In the genomic region with DNA sequence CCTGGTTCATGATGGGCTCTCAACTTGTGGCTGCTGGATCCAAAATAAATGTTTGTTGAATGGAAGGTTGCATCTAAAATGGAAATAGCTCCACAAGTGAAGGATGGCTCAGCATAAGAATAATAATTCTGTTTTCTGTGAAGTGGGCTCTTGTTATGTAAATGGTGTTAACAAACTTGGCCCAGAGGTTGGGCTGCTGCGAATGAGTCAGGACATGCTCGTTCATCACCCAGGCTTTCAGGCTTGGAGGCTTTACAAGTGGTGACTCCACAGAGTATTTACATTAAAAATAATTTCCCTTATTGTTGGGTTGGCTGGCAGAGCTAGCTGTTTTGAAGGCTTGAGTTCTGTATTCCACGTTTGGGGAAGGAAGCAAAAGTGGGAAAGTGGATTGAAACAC, we compare ENCODE assay signal across 11 cellular contexts.
DNase-seq lines count a peak whose midpoint lies in the region; ATAC-seq and TF ChIP-seq lines count a peak whose summit lies in the region.
"Had no signal": no experiment of that assay in that cellular context is flagged by ENCODE, and none has a peak within 500 bp of the region (broad histone marks: within the 10 kb centered on the region; RNA-seq: fewer than 3 reads in every experiment).

No MANE protein-coding gene starts in this region.

- in situ Hi-C loops in IMR-90 (cut with MboI; ENCODE audit: low sequenced_read_pairs) = no loop called here

- peaks cover 29 to 56% of the 10 kb centered on the region in 2 experiments for H3K79me1 ChIP-seq in IMR-90 (ENCODE audit: low read depth in 1 of 2, low read length in 2 of 2)

- H3K4me2 ChIP-seq in IMR-90 (ENCODE audit: low read depth, low read length) = peak overlapping the region; percentile 3; the same call in 1 of the 2 replicates

- no peak overlapping the region for H2AK9ac ChIP-seq in IMR-90 (replicated peaks; ENCODE audit: low read depth, low read length, poor library complexity)

- no peak overlapping the region for H3K56ac ChIP-seq in IMR-90 (ENCODE audit: extremely low read depth, insufficient read depth, low read length)

- no peak overlapping the region for H3K9ac ChIP-seq in IMR-90 (ENCODE audit: low read depth, low read length)

- DNase-seq in A673 (ENCODE audit: low spot score) = peak; percentile 32
- peak; percentile 93 for DNase-seq in IMR-90
- DNase-seq in dermis blood vessel endothelial cell = peak; percentile 40
- DNase-seq in mesothelial cell of epicardium (ENCODE audit: low spot score in 2 of 2, unreplicated experiment in 2 of 2) = no peak
- DNase-seq in NCI-H1092 treated with DMSO at 0.1 percent for 48 hours (lab: John Stamatoyannopoulos, UW) = no peak
- no peak for DNase-seq in activated T-helper 2 cell treated with anti-CD3 and anti-CD28 coated beads, Interferon-gamma antibody, Interleukin-2, Interleukin-4, amounts not matched to agents 10 μg/mL and 5 μg/mL and 100 μg/mL, durations not matched to agents 14 hours and 24 hours and 36 hours (ENCODE audit: low spot score)
- DNase-seq: CD4-positive, CD25-positive, alpha-beta regulatory T cell; effector CD8-positive, alpha-beta T cell; naive B cell had no signal

- POLR2A ChIA-PET in A673 (lab: Charles Lee; ENCODE audit: low non-redundant PET) (no interaction called here), IMR-90 (lab: Charles Lee; ENCODE audit: unreplicated experiment) (no interaction called here)

- H2AFZ ChIP-seq in IMR-90 (replicated peaks; ENCODE audit: low read length, poor library complexity) = no peak overlapping the region

- WGBS in IMR-90 (ENCODE audit: extremely low coverage in 2 of 2, insufficient read length in 1 of 2), 2 experiments = no CpG with 5 or more reads among the region's 3 CpGs

- no peaks in the 10 kb centered on the region for H3K27me3 Mint-ChIP-seq in mesothelial cell of epicardium (ENCODE audit: low read depth)
- H3K27me3 Mint-ChIP-seq in activated T-helper 2 cell treated with anti-CD3 and anti-CD28 coated beads, Interferon-gamma antibody, Interleukin-2, Interleukin-4, amounts not matched to agents 10 μg/mL and 5 μg/mL and 100 μg/mL, durations not matched to agents 14 hours and 24 hours and 36 hours (ENCODE audit: low read depth) = peaks cover 19% of the 10 kb centered on the region

- BruUV-seq in A673 (replicated peaks; lab: Mats Ljungman, UMichigan) (no TSS peak), IMR-90 (replicated peaks; lab: Mats Ljungman, UMichigan) (no TSS peak)

- CTCF ChIA-PET in A673 (lab: Charles Lee) = interaction anchor here (0.8 kb wide), 1 partner anchor 75 kb away, joined by 3 read pairs; no protein-coding TSS in a partner anchor
- CTCF ChIA-PET in IMR-90 (lab: Yijun Ruan, JAX) = interaction anchor here (1.3 to 1.6 kb wide), 2 partner anchors 9 to 40 kb away, joined by 3 read pairs; no protein-coding TSS in a partner anchor

- H3K4me1 Mint-ChIP-seq in mesothelial cell of epicardium = peaks cover 15% of the 10 kb centered on the region
- H3K4me1 Mint-ChIP-seq in activated T-helper 2 cell treated with anti-CD3 and anti-CD28 coated beads, Interferon-gamma antibody, Interleukin-2, Interleukin-4, amounts not matched to agents 10 μg/mL and 5 μg/mL and 100 μg/mL, durations not matched to agents 14 hours and 24 hours and 36 hours (ENCODE audit: low read depth) = no peaks in the 10 kb centered on the region
- H3K4me1 Mint-ChIP-seq: CD4-positive, CD25-positive, alpha-beta regulatory T cell had no signal

- TF ChIP-seq RAD21 in IMR-90 (IDR thresholded peaks at IDR 0.05; ENCODE audit: low read length) = peak; percentile 15; the same call in 1 of the 2 replicates

- ATAC-seq in IMR-90 (ENCODE audit: low read depth) (peak; percentile 93), HG03521 (IDR thresholded peaks at IDR 0.05; ENCODE audit: unreplicated experiment) (no peak), HG02623 (IDR thresholded peaks at IDR 0.05; ENCODE audit: unreplicated experiment) (no peak)

- H3K4me3 ChIP-seq in A673 (ENCODE audit: low read depth, low read length, poor library complexity, severe bottlenecking) (no peak overlapping the region), IMR-90 (ENCODE audit: insufficient read depth, low read depth, low read length) (no peak overlapping the region)

- peaks cover 6% of the 10 kb centered on the region; the same call in 1 of the 2 replicates for H4K20me1 ChIP-seq in IMR-90 (ENCODE audit: insufficient read depth, low read length)

- peak overlapping the region; percentile 73 for H3K27ac Mint-ChIP-seq in mesothelial cell of epicardium
- H3K27ac Mint-ChIP-seq in activated T-helper 2 cell treated with anti-CD3 and anti-CD28 coated beads, Interferon-gamma antibody, Interleukin-2, Interleukin-4, amounts not matched to agents 10 μg/mL and 5 μg/mL and 100 μg/mL, durations not matched to agents 14 hours and 24 hours and 36 hours = no peak overlapping the region
- H3K27ac Mint-ChIP-seq: naive B cell had no signal

- no peak overlapping the region for H3K23ac ChIP-seq in IMR-90 (ENCODE audit: low read depth, low read length)

- TF ChIP-seq CTCF in A673 (conservative IDR thresholded peaks at IDR 0.05; ENCODE audit: low read depth, low read length) = no peak
- TF ChIP-seq CTCF in IMR-90 (conservative IDR thresholded peaks at IDR 0.05; ENCODE audit: low read depth, low read length) = no peak
- TF ChIP-seq CTCF in mesothelial cell of epicardium (IDR thresholded peaks at IDR 0.05; ENCODE audit: unreplicated experiment) = no peak

- no peak overlapping the region for H2AK5ac ChIP-seq in IMR-90 (ENCODE audit: low read depth, low read length)

- H2BK15ac ChIP-seq in IMR-90 (ENCODE audit: low read depth, low read length) = no peak overlapping the region

- no peak overlapping the region for H3K4me3 Mint-ChIP-seq in mesothelial cell of epicardium
- H3K4me3 Mint-ChIP-seq in activated T-helper 2 cell treated with anti-CD3 and anti-CD28 coated beads, Interferon-gamma antibody, Interleukin-2, Interleukin-4, amounts not matched to agents 10 μg/mL and 5 μg/mL and 100 μg/mL, durations not matched to agents 14 hours and 24 hours and 36 hours (ENCODE audit: low read depth) = no peak overlapping the region
- H3K4me3 Mint-ChIP-seq: CD4-positive, CD25-positive, alpha-beta regulatory T cell; naive B cell had no signal

- H3K4ac ChIP-seq in IMR-90 (ENCODE audit: low read depth, low read length) = no peak overlapping the region

- peaks cover 9% of the 10 kb centered on the region for H3K36me3 ChIP-seq in A673 (ENCODE audit: insufficient read depth, low read length, poor library complexity, severe bottlenecking)
- peaks cover 14% of the 10 kb centered on the region for H3K36me3 ChIP-seq in IMR-90 (ENCODE audit: control insufficient read depth, insufficient read depth, low read length)

- no peak overlapping the region for H4K8ac ChIP-seq in IMR-90 (ENCODE audit: low read depth in 2 of 2, low read length in 2 of 2)

- H3K27me3 ChIP-seq in A673 (replicated peaks; ENCODE audit: insufficient read depth, low read depth, low read length, poor library complexity) = no peaks in the 10 kb centered on the region
- no peaks in the 10 kb centered on the region for H3K27me3 ChIP-seq in IMR-90 (ENCODE audit: control insufficient read depth, insufficient read depth, low read length)

- H3K27ac ChIP-seq in A673 (ENCODE audit: low read depth, low read length, poor library complexity, severe bottlenecking) (peak overlapping the region; percentile 17), IMR-90 (ENCODE audit: insufficient read depth, low read length) (no peak overlapping the region)

- 0 out of 2 replicates have a peak overlapping the region, but pooled peaks have one; percentile 11 for H3K14ac ChIP-seq in IMR-90 (replicated peaks; ENCODE audit: low read depth, low read length)

- no peak overlapping the region for H4K91ac ChIP-seq in IMR-90 (ENCODE audit: insufficient read depth, low read depth, low read length)

- H3K36me3 Mint-ChIP-seq in mesothelial cell of epicardium = peaks cover 16% of the 10 kb centered on the region
- no peaks in the 10 kb centered on the region for H3K36me3 Mint-ChIP-seq in activated T-helper 2 cell treated with anti-CD3 and anti-CD28 coated beads, Interferon-gamma antibody, Interleukin-2, Interleukin-4, amounts not matched to agents 10 μg/mL and 5 μg/mL and 100 μg/mL, durations not matched to agents 14 hours and 24 hours and 36 hours (ENCODE audit: low read depth)
- H3K36me3 Mint-ChIP-seq: CD4-positive, CD25-positive, alpha-beta regulatory T cell; naive B cell had no signal

- no peak for TF ChIP-seq POLR2A in IMR-90 (IDR thresholded peaks at IDR 0.05; ENCODE audit: low read depth, low read length)

- H3K4me1 ChIP-seq in A673 (ENCODE audit: insufficient read depth, low read length, poor library complexity, severe bottlenecking) (peaks cover 7% of the 10 kb centered on the region), IMR-90 (ENCODE audit: control insufficient read depth, insufficient read depth, low read length) (peaks cover 9% of the 10 kb centered on the region)

- peak overlapping the region; percentile 32; the same call in 1 of the 2 replicates for H2BK120ac ChIP-seq in IMR-90 (ENCODE audit: low read depth, low read length)

- dilution Hi-C loops in IMR-90 (cut with HindIII; ENCODE audit: low sequenced_read_pairs, unreplicated experiment) = no loop called here

- no peak overlapping the region for H2BK5ac ChIP-seq in IMR-90 (ENCODE audit: low read depth, low read length, poor library complexity, severe bottlenecking)

- no peak overlapping the region for H4K5ac ChIP-seq in IMR-90 (ENCODE audit: low read depth, low read length)

- H3K9me3 ChIP-seq in A673 (ENCODE audit: low read depth, low read length, poor library complexity, severe bottlenecking) (no peaks in the 10 kb centered on the region), IMR-90 (ENCODE audit: control insufficient read depth, insufficient read depth, low read length) (no peaks in the 10 kb centered on the region)

- no peak overlapping the region for H2BK20ac ChIP-seq in IMR-90 (ENCODE audit: low read depth, low read length)

- H3K18ac ChIP-seq in IMR-90 (ENCODE audit: low read depth, low read length) = no peak overlapping the region; the same call in 1 of the 2 replicates

- peaks cover 11% of the 10 kb centered on the region for H3K9me3 Mint-ChIP-seq in mesothelial cell of epicardium
- no peaks in the 10 kb centered on the region for H3K9me3 Mint-ChIP-seq in activated T-helper 2 cell treated with anti-CD3 and anti-CD28 coated beads, Interferon-gamma antibody, Interleukin-2, Interleukin-4, amounts not matched to agents 10 μg/mL and 5 μg/mL and 100 μg/mL, durations not matched to agents 14 hours and 24 hours and 36 hours
- H3K9me3 Mint-ChIP-seq: CD4-positive, CD25-positive, alpha-beta regulatory T cell had no signal

- intact Hi-C loops in A673 (cut with micrococcal nuclease; ENCODE audit: unreplicated experiment) = no loop called here
- intact Hi-C loops in IMR-90 (cut with micrococcal nuclease) = no loop called here
- intact Hi-C loops in activated T-helper 2 cell treated with anti-CD3 and anti-CD28 coated beads, Interferon-gamma antibody, Interleukin-2, Interleukin-4, amounts not matched to agents 10 μg/mL and 5 μg/mL and 100 μg/mL, durations not matched to agents 14 hours and 24 hours and 36 hours (cut with micrococcal nuclease) = no loop called here

- H3K9me1 ChIP-seq in IMR-90 (ENCODE audit: insufficient read depth, low read length) = peaks cover 16% of the 10 kb centered on the region

TF ChIP-seq in IMR-90, 13 proteins besides CTCF, POLR2A, EP300 and RAD21 (continues in another document):
- TF ChIP-seq SMC3 (IDR thresholded peaks at IDR 0.05; ENCODE audit: low read depth, low read length) (peak; percentile 11; the same call in 1 of the 2 replicates), FOS (IDR thresholded peaks at IDR 0.05; ENCODE audit: low read depth, low read length) (peak; percentile 89)

Comparison
In these comparisons a context has a peak if more than half of its experiments do, and no peak if none do; other contexts are left out.
1. DNase-seq: peak in A673 (single experiment), IMR-90 (single experiment) and dermis blood vessel endothelial cell (single experiment); none in mesothelial cell of epicardium (0 of 2), NCI-H1092 treated with DMSO at 0.1 percent for 48 hours (single experiment) and activated T-helper 2 cell treated with anti-CD3 and anti-CD28 coated beads, Interferon-gamma antibody, Interleukin-2, Interleukin-4, amounts not matched to agents 10 μg/mL and 5 μg/mL and 100 μg/mL, durations not matched to agents 14 hours and 24 hours and 36 hours (single experiment).